ENCODE assay signal across 1 cellular context in genomic region chr3:142976621-142977398, GRCh38.
TF ChIP-seq lines count a peak whose summit lies in the region.

No MANE protein-coding gene starts in this region.

TF ChIP-seq in HepG2, 621 proteins besides CTCF, POLR2A, EP300 and RAD21 (continued from another document and continues in another):
- TF ChIP-seq HOMEZ (CRISPR knock-in tag; IDR thresholded peaks at IDR 0.05; ENCODE audit: low read depth) (peak; percentile 74), SOX6 (IDR thresholded peaks at IDR 0.05) (no peak), SOX6 (CRISPR knock-in tag; IDR thresholded peaks at IDR 0.05) (peak; percentile 48; the same call in 1 of the 2 replicates), CHD2 (IDR thresholded peaks at IDR 0.05; ENCODE audit: low read depth, low read length) (no peak), ZC3H4 (CRISPR knock-in tag; IDR thresholded peaks at IDR 0.05; ENCODE audit: borderline replicate concordance) (no peak), CERS6 (CRISPR knock-in tag; IDR thresholded peaks at IDR 0.05) (no peak), PAXIP1 (CRISPR knock-in tag; conservative IDR thresholded peaks at IDR 0.05) (peak; percentile 84), SRSF9 (IDR thresholded peaks at IDR 0.05; ENCODE audit: borderline replicate concordance, insufficient read depth, low read depth, low read length, poor library complexity, severe bottlenecking) (no peak), ZFX (CRISPR knock-in tag; IDR thresholded peaks at IDR 0.05; ENCODE audit: low read depth) (peak; percentile 88), ZNF24 (IDR thresholded peaks at IDR 0.05) (peak; percentile 65), HMGXB4 (CRISPR knock-in tag; IDR thresholded peaks at IDR 0.05; ENCODE audit: borderline replicate concordance in 1 of 2, low read depth in 1 of 2) (peak in 1 of 2 experiments; percentile 59; a peak in 1 of 4 replicates), ATM (IDR thresholded peaks at IDR 0.05; ENCODE audit: borderline replicate concordance) (no peak), PHF21A (CRISPR knock-in tag; IDR thresholded peaks at IDR 0.05) (peak; percentile 43; the same call in 1 of the 2 replicates), ZMYM2 (CRISPR knock-in tag; IDR thresholded peaks at IDR 0.05) (0 out of 2 replicates have a peak, but pooled peaks have one; percentile 21), ATF3 (CRISPR knock-in tag; IDR thresholded peaks at IDR 0.05) (peak; percentile 92), RFXAP (CRISPR knock-in tag; IDR thresholded peaks at IDR 0.05; ENCODE audit: borderline replicate concordance) (0 out of 2 replicates have a peak, but pooled peaks have one; percentile 45), ZNF282 (IDR thresholded peaks at IDR 0.05; ENCODE audit: partially characterized antibody) (no peak), ZNF124 (CRISPR knock-in tag; IDR thresholded peaks at IDR 0.05) (no peak), ZHX1 (CRISPR knock-in tag; IDR thresholded peaks at IDR 0.05; ENCODE audit: low read depth) (no peak), SSRP1 (CRISPR knock-in tag; IDR thresholded peaks at IDR 0.05) (no peak), HMGA1 (CRISPR knock-in tag; conservative IDR thresholded peaks at IDR 0.05) (no peak), ZNF260 (CRISPR knock-in tag; IDR thresholded peaks at IDR 0.05; ENCODE audit: borderline replicate concordance, low read depth) (no peak), ZNF574 (CRISPR knock-in tag; IDR thresholded peaks at IDR 0.05) (peak; percentile 63; the same call in 1 of the 2 replicates), MAFF (IDR thresholded peaks at IDR 0.05; ENCODE audit: low read depth, low read length) (peak; percentile 60), NONO (IDR thresholded peaks at IDR 0.05) (no peak), NONO (CRISPR knock-in tag; conservative IDR thresholded peaks at IDR 0.05) (no peak), PBX2 (CRISPR knock-in tag; IDR thresholded peaks at IDR 0.05) (no peak), ZNF605 (CRISPR knock-in tag; IDR thresholded peaks at IDR 0.05) (peak; percentile 52; the same call in 1 of the 2 replicates), ZNF3 (CRISPR knock-in tag; IDR thresholded peaks at IDR 0.05) (no peak), STAT6 (CRISPR knock-in tag; IDR thresholded peaks at IDR 0.05; ENCODE audit: borderline replicate concordance) (no peak), ZFP62 (CRISPR knock-in tag; IDR thresholded peaks at IDR 0.05) (no peak), FOSL1 (CRISPR knock-in tag; IDR thresholded peaks at IDR 0.05; ENCODE audit: borderline replicate concordance) (peak; percentile 62; the same call in 1 of the 2 replicates), ZNF460 (CRISPR knock-in tag; IDR thresholded peaks at IDR 0.05; ENCODE audit: borderline replicate concordance) (no peak), KDM2A (CRISPR knock-in tag; IDR thresholded peaks at IDR 0.05; ENCODE audit: borderline replicate concordance, low read depth) (peak; percentile 56; the same call in 1 of the 2 replicates), ZNF329 (CRISPR knock-in tag; IDR thresholded peaks at IDR 0.05; ENCODE audit: low read depth) (no peak), ZNF44 (CRISPR knock-in tag; IDR thresholded peaks at IDR 0.05) (no peak), ZNF557 (CRISPR knock-in tag; IDR thresholded peaks at IDR 0.05) (no peak), MYNN (CRISPR knock-in tag; IDR thresholded peaks at IDR 0.05; ENCODE audit: low read depth) (no peak), PHB2 (IDR thresholded peaks at IDR 0.05; ENCODE audit: partially characterized antibody) (no peak), ZNF263 (CRISPR knock-in tag; IDR thresholded peaks at IDR 0.05) (no peak), NCOA5 (CRISPR knock-in tag; IDR thresholded peaks at IDR 0.05) (no peak), HDAC1 (CRISPR knock-in tag; IDR thresholded peaks at IDR 0.05) (peak; percentile 70), KLF16 (CRISPR knock-in tag; IDR thresholded peaks at IDR 0.05) (0 out of 4 replicates have a peak, but pooled peaks of 1 of the 2 experiments have one; percentile 54), MAF1 (CRISPR knock-in tag; IDR thresholded peaks at IDR 0.05; ENCODE audit: borderline replicate concordance) (no peak), THAP7 (CRISPR knock-in tag; IDR thresholded peaks at IDR 0.05) (no peak), PTBP1 (IDR thresholded peaks at IDR 0.05; ENCODE audit: low read depth, low read length, poor library complexity, severe bottlenecking) (no peak), MTA1 (CRISPR knock-in tag; IDR thresholded peaks at IDR 0.05; ENCODE audit: borderline replicate concordance) (peak; percentile 83; the same call in 1 of the 2 replicates), ZNF143 (CRISPR knock-in tag; IDR thresholded peaks at IDR 0.05) (no peak)
